Comparison of ENCODE assay signal across 14 cellular contexts in genomic region chr14:68686724-68687123, GRCh38.
A peak's percentile ranks its signal among the peaks of the same experiment; 100 is the strongest.
DNase-seq lines count a peak whose midpoint lies in the region; ATAC-seq, FAIRE-seq and TF ChIP-seq lines count a peak whose summit lies in the region.
"Had no signal": no experiment of that assay in that cellular context is flagged by ENCODE, and none has a peak within 500 bp of the region (broad histone marks: within the 10 kb centered on the region; RNA-seq: fewer than 3 reads in every experiment).

No MANE protein-coding gene starts in this region.

- H3K4me2 ChIP-seq in keratinocyte (ENCODE audit: control insufficient read depth, extremely low read depth, insufficient read depth, low read depth, low read length) = no peak overlapping the region

- ATAC-seq in HG03175 (IDR thresholded peaks at IDR 0.05; ENCODE audit: unreplicated experiment) (no peak), lower lobe of right lung (no peak)

- H3K4me3 Mint-ChIP-seq in MCF 10A (ENCODE audit: unreplicated experiment) = no peak overlapping the region
- no peak overlapping the region for H3K4me3 Mint-ChIP-seq in activated CD4-positive, alpha-beta memory T cell treated with anti-CD3 and anti-CD28 coated beads, Interleukin-2, amount 10 ng/mL, durations not matched to agents 7 days and 5 days

- H3K27me3 ChIP-seq in breast epithelium = no peaks in the 10 kb centered on the region
- no peaks in the 10 kb centered on the region for H3K27me3 ChIP-seq in keratinocyte (ENCODE audit: control insufficient read depth, extremely low read depth, insufficient read depth, low read length)
- H3K27me3 ChIP-seq in lower lobe of right lung (ENCODE audit: low read depth) = no peaks in the 10 kb centered on the region
- H3K27me3 ChIP-seq: vagina had no signal

- peaks cover 9% of the 10 kb centered on the region for H3K36me3 Mint-ChIP-seq in MCF 10A (ENCODE audit: insufficient read depth, unreplicated experiment)
- H3K36me3 Mint-ChIP-seq in activated CD4-positive, alpha-beta memory T cell treated with anti-CD3 and anti-CD28 coated beads, Interleukin-2, amount 10 ng/mL, durations not matched to agents 7 days and 5 days (ENCODE audit: low read depth) = no peaks in the 10 kb centered on the region

- no peak for TF ChIP-seq CTCF in MCF 10A (IDR thresholded peaks at IDR 0.05; ENCODE audit: unreplicated experiment)
- TF ChIP-seq CTCF in breast epithelium (IDR thresholded peaks at IDR 0.05) = no peak
- no peak for TF ChIP-seq CTCF in keratinocyte (optimal IDR thresholded peaks at IDR 0.05 in 1 of 3, IDR thresholded peaks at IDR 0.05 in 1 of 3, conservative IDR thresholded peaks at IDR 0.05 in 1 of 3; ENCODE audit: extremely low read depth in 1 of 3, insufficient read depth in 2 of 3, low read length in 3 of 3)
- TF ChIP-seq CTCF in lower lobe of right lung (IDR thresholded peaks at IDR 0.05) = no peak

- H3K27ac ChIP-seq in breast epithelium (no peak overlapping the region), keratinocyte (ENCODE audit: control insufficient read depth, insufficient read depth, low read length) (peak overlapping the region; percentile 97), lower lobe of right lung (no peak overlapping the region)
- H3K27ac ChIP-seq: coronary artery had no signal

- no peak overlapping the region for H2AFZ ChIP-seq in keratinocyte (ENCODE audit: control insufficient read depth, low read length)

- H3K27ac Mint-ChIP-seq in MCF 10A (ENCODE audit: low read depth, unreplicated experiment) = peak overlapping the region; percentile 96
- peak overlapping the region; percentile 95 for H3K27ac Mint-ChIP-seq in activated CD4-positive, alpha-beta memory T cell treated with anti-CD3 and anti-CD28 coated beads, Interleukin-2, amount 10 ng/mL, durations not matched to agents 7 days and 5 days

- no peaks in the 10 kb centered on the region for H3K27me3 Mint-ChIP-seq in MCF 10A (ENCODE audit: insufficient read depth, unreplicated experiment)
- H3K27me3 Mint-ChIP-seq in activated CD4-positive, alpha-beta memory T cell treated with anti-CD3 and anti-CD28 coated beads, Interleukin-2, amount 10 ng/mL, durations not matched to agents 7 days and 5 days = no peaks in the 10 kb centered on the region

- peak overlapping the region; percentile 14 for H3K9ac ChIP-seq in keratinocyte (ENCODE audit: control insufficient read depth, extremely low read depth, insufficient read depth, low read length)

- dilution Hi-C loops in keratinocyte (cut with MboI; ENCODE audit: extremely low pct_ligation_motif_present, low sequenced_read_pairs) = no loop called here

- H3K4me1 Mint-ChIP-seq in MCF 10A (ENCODE audit: insufficient read depth, unreplicated experiment) = peaks cover 58% of the 10 kb centered on the region
- H3K4me1 Mint-ChIP-seq in activated CD4-positive, alpha-beta memory T cell treated with anti-CD3 and anti-CD28 coated beads, Interleukin-2, amount 10 ng/mL, durations not matched to agents 7 days and 5 days = peaks cover 48% of the 10 kb centered on the region

- H3K36me3 ChIP-seq in breast epithelium = no peaks in the 10 kb centered on the region
- H3K36me3 ChIP-seq in keratinocyte (ENCODE audit: control insufficient read depth in 2 of 2, extremely low read depth in 1 of 2, insufficient read depth in 2 of 2, low read length in 2 of 2) = no peaks in the 10 kb centered on the region
- no peaks in the 10 kb centered on the region for H3K36me3 ChIP-seq in lower lobe of right lung
- H3K36me3 ChIP-seq: vagina had no signal

- no peaks in the 10 kb centered on the region for H3K9me3 Mint-ChIP-seq in MCF 10A (ENCODE audit: unreplicated experiment)
- H3K9me3 Mint-ChIP-seq in activated CD4-positive, alpha-beta memory T cell treated with anti-CD3 and anti-CD28 coated beads, Interleukin-2, amount 10 ng/mL, durations not matched to agents 7 days and 5 days = no peaks in the 10 kb centered on the region

- no peaks in the 10 kb centered on the region for H3K9me1 ChIP-seq in keratinocyte (ENCODE audit: control insufficient read depth, extremely low read depth, insufficient read depth, low read length)

- H4K20me1 ChIP-seq in keratinocyte (ENCODE audit: control insufficient read depth, extremely low read depth, insufficient read depth, low read length) = no peaks in the 10 kb centered on the region

- no peaks in the 10 kb centered on the region for H3K79me2 ChIP-seq in keratinocyte (ENCODE audit: control insufficient read depth, insufficient read depth, low read length)

- no peaks in the 10 kb centered on the region for H3K9me3 ChIP-seq in breast epithelium
- no peaks in the 10 kb centered on the region for H3K9me3 ChIP-seq in keratinocyte (ENCODE audit: control insufficient read depth, low read depth, low read length)
- no peaks in the 10 kb centered on the region for H3K9me3 ChIP-seq in lower lobe of right lung
- H3K9me3 ChIP-seq: vagina had no signal

- FAIRE-seq in keratinocyte (lab: Jason Lieb, UNC) = no peak

- POLR2A ChIA-PET in MCF 10A (lab: Yijun Ruan, JAX) = interaction anchor here (1.6 to 8.5 kb wide), 8 partner anchors 8 to 138 kb away, joined by 5 to 229 read pairs (median 30); partner anchors contain the start of gene ZFP36L1
- POLR2A ChIA-PET in activated CD4-positive, alpha-beta memory T cell treated with anti-CD3 and anti-CD28 coated beads, Interleukin-2, amount 10 ng/mL, durations not matched to agents 7 days and 5 days (lab: Charles Lee) = interaction anchor here (2.1 to 7.6 kb wide), 4 partner anchors 8 to 104 kb away, joined by 12 to 153 read pairs (median 27); partner anchors contain the start of gene ZFP36L1

- DNase-seq in MCF 10A (ENCODE audit: unreplicated experiment) (no peak), breast epithelium (ENCODE audit: low spot score in 2 of 2) (no peak), keratinocyte (ENCODE audit: low read depth, low spot score) (no peak), NCI-H526 treated with DMSO at 0.1 percent for 48 hours (lab: John Stamatoyannopoulos, UW) (no peak), HCEC 1CT (no peak), lower lobe of right lung (no peak)
- DNase-seq in activated CD4-positive, alpha-beta memory T cell treated with anti-CD3 and anti-CD28 coated beads, Interleukin-2, amount 10 ng/mL, durations not matched to agents 7 days and 5 days = no peak
- DNase-seq: activated CD4-positive, alpha-beta T cell treated with anti-CD3 and anti-CD28 coated beads for 48 hours; EL; mesendoderm; posterior cingulate gyrus had no signal

- peaks cover 0 to 8% of the 10 kb centered on the region in 2 donors for H3K4me1 ChIP-seq in breast epithelium
- H3K4me1 ChIP-seq in keratinocyte (ENCODE audit: control insufficient read depth, extremely low read depth, insufficient read depth, low read length) = peaks cover 79% of the 10 kb centered on the region
- H3K4me1 ChIP-seq in lower lobe of right lung = peaks cover 41% of the 10 kb centered on the region

- TF ChIP-seq POLR2A in breast epithelium (IDR thresholded peaks at IDR 0.05) = no peak

- H3K4me3 ChIP-seq in breast epithelium (no peak overlapping the region), keratinocyte (ENCODE audit: control insufficient read depth in 2 of 3, extremely low read depth in 1 of 3, insufficient read depth in 2 of 3, low read depth in 1 of 3, low read length in 3 of 3) (no peak overlapping the region), lower lobe of right lung (no peak overlapping the region)
- H3K4me3 ChIP-seq: coronary artery, vagina had no signal

- intact Hi-C loops in MCF 10A (cut with micrococcal nuclease) = loop anchor here (2.0 to 10.0 kb wide), 3 partner anchors 98 to 282 kb away; no protein-coding TSS in a partner anchor
- intact Hi-C loops in breast epithelium (cut with DNase I; ENCODE audit: low total_unique reads) = no loop called here
- intact Hi-C loops in lower lobe of right lung (cut with DNase I) = no loop called here

- CTCF ChIA-PET in MCF 10A (lab: Yijun Ruan, JAX) = interaction anchor here (0.6 kb wide), 1 partner anchor 100 kb away, joined by 3 read pairs; no protein-coding TSS in a partner anchor
- CTCF ChIA-PET in activated CD4-positive, alpha-beta memory T cell treated with anti-CD3 and anti-CD28 coated beads, Interleukin-2, amount 10 ng/mL, durations not matched to agents 7 days and 5 days (lab: Charles Lee) = interaction anchor here (2.0 kb wide), 1 partner anchor 94 kb away, joined by 13 read pairs; no protein-coding TSS in a partner anchor

- BruUV-seq in MCF 10A (replicated peaks; lab: Mats Ljungman, UMichigan) = no TSS peak
